ENCODE assay signal across 10 cellular contexts in genomic region chr9:114097613-114098020, GRCh38. TPM values are rescaled to one million over a fixed set of nuclear protein-coding genes. Genes with fewer than 3 reads are reported as not detected.
A peak's percentile ranks its signal among the peaks of the same experiment; 100 is the strongest.
DNase-seq lines count a peak whose midpoint lies in the region; ATAC-seq, FAIRE-seq and TF ChIP-seq lines count a peak whose summit lies in the region.
"Had no signal": no experiment of that assay in that cellular context is flagged by ENCODE, and none has a peak within 500 bp of the region (broad histone marks: within the 10 kb centered on the region; RNA-seq: fewer than 3 reads in every experiment).

No MANE protein-coding gene starts in this region.

- peaks cover 0 to 15% (median 0%) of the 10 kb centered on the region in 11 experiments; a peak in 2 of 22 replicates for H4K20me1 ChIP-seq in BLaER1 treated with 17β-estradiol and CSF1 and Interleukin-3, amounts not matched to agents 10 nM and 100 nM
- H4K20me1 ChIP-seq in IMR-90 (ENCODE audit: insufficient read depth, low read length) (no peaks in the 10 kb centered on the region), H1 (replicated peaks in 1 of 2; ENCODE audit: control insufficient read depth in 1 of 2, insufficient read depth in 2 of 2, low read length in 2 of 2) (no peaks in the 10 kb centered on the region), neural cell (ENCODE audit: insufficient read depth) (no peaks in the 10 kb centered on the region)

- H3K79me1 ChIP-seq in IMR-90 (ENCODE audit: low read depth in 1 of 2, low read length in 2 of 2), result no peaks in the 10 kb centered on the region
- no peaks in the 10 kb centered on the region for H3K79me1 ChIP-seq in H1 (ENCODE audit: low read depth, low read length)

- peak overlapping the region; percentile 40 to 73 (median 61); a peak in 18 of 22 replicates for H3K9ac ChIP-seq in BLaER1 treated with 17β-estradiol and CSF1 and Interleukin-3, amounts not matched to agents 10 nM and 100 nM
- H3K9ac ChIP-seq in IMR-90 (ENCODE audit: low read depth, low read length), result no peak overlapping the region
- no peak overlapping the region for H3K9ac ChIP-seq in H1 (replicated peaks in 1 of 4; ENCODE audit: extremely low read depth in 1 of 4, low read depth in 3 of 4, low read length in 3 of 4)
- peak overlapping the region; percentile 39 for H3K9ac ChIP-seq in neural cell (ENCODE audit: low read length)

- no peak for ATAC-seq in IMR-90 (ENCODE audit: low read depth)

- H3K18ac ChIP-seq in IMR-90 (ENCODE audit: low read depth, low read length) (no peak overlapping the region), H1 (ENCODE audit: extremely low read depth, low read length) (no peak overlapping the region)

- no peaks in the 10 kb centered on the region for H3K79me2 ChIP-seq in H1 (ENCODE audit: control insufficient read depth in 1 of 2, insufficient read depth in 2 of 2, low read length in 2 of 2)
- no peaks in the 10 kb centered on the region for H3K79me2 ChIP-seq in neural cell (replicated peaks; ENCODE audit: insufficient read depth, low read length)

- no peak for TF ChIP-seq POLR2A in IMR-90 (IDR thresholded peaks at IDR 0.05; ENCODE audit: low read depth, low read length)
- TF ChIP-seq POLR2A in H1 (IDR thresholded peaks at IDR 0.05; ENCODE audit: control extremely low read depth in 1 of 2, low read depth in 2 of 2, low read length in 2 of 2), result no peak
- TF ChIP-seq POLR2A in GM12892 (IDR thresholded peaks at IDR 0.05; ENCODE audit: low read depth, low read length), result no peak

- H3K27me3 ChIP-seq in BLaER1 treated with 17β-estradiol and CSF1 and Interleukin-3, amounts not matched to agents 10 nM and 100 nM, result peaks cover 0 to 23% (median 0%) of the 10 kb centered on the region in 11 experiments; a peak in 6 of 22 replicates
- H3K27me3 ChIP-seq in IMR-90 (ENCODE audit: control insufficient read depth, insufficient read depth, low read length) (peaks cover 67% of the 10 kb centered on the region), H1 (replicated peaks in 1 of 4; ENCODE audit: control insufficient read depth in 3 of 4, extremely low read depth in 1 of 4, insufficient read depth in 3 of 4, low read length in 3 of 4) (peaks cover 2 to 27% (median 19%) of the 10 kb centered on the region in 4 experiments), neural cell (ENCODE audit: insufficient read depth, low read depth, low read length) (peaks cover 27% of the 10 kb centered on the region)

- H4K8ac ChIP-seq in IMR-90 (ENCODE audit: low read depth in 2 of 2, low read length in 2 of 2) (no peak overlapping the region), H1 (ENCODE audit: extremely low read depth, insufficient read depth, low read length) (no peak overlapping the region)

- H4K5ac ChIP-seq in IMR-90 (ENCODE audit: low read depth, low read length) (no peak overlapping the region), H1 (ENCODE audit: insufficient read length, low read depth, low read length) (no peak overlapping the region)

- H2BK20ac ChIP-seq in IMR-90 (ENCODE audit: low read depth, low read length), result no peak overlapping the region
- no peak overlapping the region for H2BK20ac ChIP-seq in H1 (ENCODE audit: low read length)

- no peak overlapping the region for H4K91ac ChIP-seq in IMR-90 (ENCODE audit: insufficient read depth, low read depth, low read length)
- no peak overlapping the region for H4K91ac ChIP-seq in H1 (replicated peaks; ENCODE audit: insufficient read length, low read length)

- dilution Hi-C loops in IMR-90 (cut with HindIII; ENCODE audit: low sequenced_read_pairs, unreplicated experiment), result no loop called here

- H3K9me3 ChIP-seq in BLaER1 treated with 17β-estradiol and CSF1 and Interleukin-3, amounts not matched to agents 10 nM and 100 nM (replicated peaks in 1 of 11), result peaks cover 5 to 13% (median 8%) of the 10 kb centered on the region in 11 experiments; a peak in 17 of 22 replicates
- H3K9me3 ChIP-seq in IMR-90 (ENCODE audit: control insufficient read depth, insufficient read depth, low read length) (peaks cover 10% of the 10 kb centered on the region), H1 (ENCODE audit: insufficient read depth in 2 of 2, low read depth in 1 of 2, low read length in 1 of 2) (peaks cover 0 to 2% of the 10 kb centered on the region in 2 experiments; a peak in 1 of 4 replicates), neural cell (ENCODE audit: low read length) (peaks cover 5% of the 10 kb centered on the region)

- H3K9me2 ChIP-seq in neural cell (ENCODE audit: insufficient read depth, low read length), result no peaks in the 10 kb centered on the region

- H3K36me3 ChIP-seq in BLaER1 treated with 17β-estradiol and CSF1 and Interleukin-3, amounts not matched to agents 10 nM and 100 nM, result peaks cover 0 to 29% (median 0%) of the 10 kb centered on the region in 11 experiments; a peak in 7 of 22 replicates
- no peaks in the 10 kb centered on the region for H3K36me3 ChIP-seq in IMR-90 (ENCODE audit: control insufficient read depth, insufficient read depth, low read length)
- H3K36me3 ChIP-seq in H1 (ENCODE audit: control insufficient read depth in 2 of 4, insufficient read depth in 4 of 4, low read length in 3 of 4), result no peaks in the 10 kb centered on the region
- H3K36me3 ChIP-seq in neural cell (ENCODE audit: insufficient read depth, low read length), result no peaks in the 10 kb centered on the region

- H2BK5ac ChIP-seq in IMR-90 (ENCODE audit: low read depth, low read length, poor library complexity, severe bottlenecking) (no peak overlapping the region), H1 (ENCODE audit: low read depth, low read length) (no peak overlapping the region)

- CTCF ChIA-PET in IMR-90 (lab: Yijun Ruan, JAX), result interaction anchor here (1.1 to 2.2 kb wide), 2 partner anchors 10 to 15 kb away, joined by 3 to 6 read pairs; no protein-coding TSS in a partner anchor
- CTCF ChIA-PET in H1 (lab: Charles Lee; ENCODE audit: partially characterized antibody), result interaction anchor here (0.6 to 5.9 kb wide), 9 partner anchors 10 to 257 kb away, joined by 3 to 144 read pairs (median 3); partner anchors contain the start of gene AMBP

- H3K14ac ChIP-seq in IMR-90 (replicated peaks; ENCODE audit: low read depth, low read length), result no peak overlapping the region
- H3K14ac ChIP-seq in H1 (ENCODE audit: insufficient read length), result no peak overlapping the region

- TF ChIP-seq CTCF in IMR-90 (conservative IDR thresholded peaks at IDR 0.05; ENCODE audit: low read depth, low read length) (no peak), H1 (IDR thresholded peaks at IDR 0.05; ENCODE audit: control extremely low read depth in 1 of 3, insufficient read depth in 1 of 3, low read depth in 1 of 3, low read length in 3 of 3) (no peak), neural cell (IDR thresholded peaks at IDR 0.05; ENCODE audit: poor library complexity, severe bottlenecking) (no peak)

- H2AK9ac ChIP-seq in IMR-90 (replicated peaks; ENCODE audit: low read depth, low read length, poor library complexity), result no peak overlapping the region

- intact Hi-C loops in IMR-90 (cut with micrococcal nuclease), result no loop called here

- FAIRE-seq in H1 (lab: Jason Lieb, UNC) (no peak), GM12892 (lab: Jason Lieb, UNC) (no peak)
- FAIRE-seq: GM18507 had no signal

- TF ChIP-seq EP300 in H1 (IDR thresholded peaks at IDR 0.05; ENCODE audit: borderline replicate concordance in 1 of 2, low read depth in 2 of 2, low read length in 2 of 2) (no peak), neural cell (conservative IDR thresholded peaks at IDR 0.05; ENCODE audit: poor library complexity, severe bottlenecking) (no peak)

- no peak overlapping the region for H3K56ac ChIP-seq in IMR-90 (ENCODE audit: extremely low read depth, insufficient read depth, low read length)
- no peak overlapping the region for H3K56ac ChIP-seq in H1 (replicated peaks; ENCODE audit: insufficient read length, low read depth, low read length)

- no peak overlapping the region for H3K4ac ChIP-seq in IMR-90 (ENCODE audit: low read depth, low read length)
- no peak overlapping the region for H3K4ac ChIP-seq in H1 (replicated peaks; ENCODE audit: insufficient read length, low read depth, low read length)

- peak overlapping the region in 3 of 11 experiments; percentile 13 to 52 (median 24); a peak in 2 of 22 replicates for H3K27ac ChIP-seq in BLaER1 treated with 17β-estradiol and CSF1 and Interleukin-3, amounts not matched to agents 10 nM and 100 nM
- H3K27ac ChIP-seq in IMR-90 (ENCODE audit: insufficient read depth, low read length) (no peak overlapping the region), H1 (ENCODE audit: low read depth, low read length) (no peak overlapping the region), neural cell (ENCODE audit: low read length) (no peak overlapping the region)

- H3F3A ChIP-seq in neural cell (ENCODE audit: insufficient read depth, low read length, poor library complexity, severe bottlenecking), result no peaks in the 10 kb centered on the region

- POLR2A ChIA-PET in IMR-90 (lab: Charles Lee; ENCODE audit: unreplicated experiment) (no interaction called here), H1 (lab: Charles Lee; ENCODE audit: partially characterized antibody) (interaction anchor here (0.9 to 1.2 kb wide), 2 partner anchors 58 to 95 kb away, joined by 3 read pairs; partner anchors contain the start of gene COL27A1)

- WGBS in IMR-90 (ENCODE audit: extremely low coverage in 2 of 2, insufficient read length in 1 of 2), 2 experiments, result 54% methylated on average over 5 of the region's 18 CpGs; no CpG with 5 or more reads in 1 of the 2 experiments
- WGBS in H1 (ENCODE audit: extremely low coverage in 1 of 2, insufficient coverage in 1 of 2, insufficient read length in 1 of 2, insufficient replicate concordance in 2 of 2, low coverage in 1 of 2, low lambda C conversion rate in 2 of 2, missing lambda C conversion rate in 1 of 2), 2 experiments, result 71% methylated on average over 12 of the region's 18 CpGs; no CpG with 5 or more reads in 1 of the 2 experiments

- H3K9me1 ChIP-seq in IMR-90 (ENCODE audit: insufficient read depth, low read length), result no peaks in the 10 kb centered on the region

- peak overlapping the region; percentile 57 to 75 (median 68) for H3K4me3 ChIP-seq in BLaER1 treated with 17β-estradiol and CSF1 and Interleukin-3, amounts not matched to agents 10 nM and 100 nM
- no peak overlapping the region; the same call in 1 of the 2 replicates for H3K4me3 ChIP-seq in IMR-90 (ENCODE audit: insufficient read depth, low read depth, low read length)
- H3K4me3 ChIP-seq in H1 (ENCODE audit: extremely low read depth in 1 of 4, insufficient read depth in 2 of 4, low read depth in 3 of 4, low read length in 4 of 4), result peak overlapping the region; percentile 50 to 84 (median 62); a peak in 6 of 8 replicates
- H3K4me3 ChIP-seq in neural cell (ENCODE audit: low read length), result peak overlapping the region; percentile 70

- H3K4me2 ChIP-seq in BLaER1 treated with 17β-estradiol and CSF1 and Interleukin-3, amounts not matched to agents 10 nM and 100 nM, result peak overlapping the region; percentile 86 to 95 (median 91)
- no peak overlapping the region for H3K4me2 ChIP-seq in IMR-90 (ENCODE audit: low read depth, low read length)
- H3K4me2 ChIP-seq in H1 (ENCODE audit: insufficient read depth in 1 of 2, low read depth in 2 of 2, low read length in 2 of 2), result peak overlapping the region; percentile 74 to 75
- no peak overlapping the region for H3K4me2 ChIP-seq in neural cell (ENCODE audit: low read length)

- no peak for TF ChIP-seq RAD21 in IMR-90 (IDR thresholded peaks at IDR 0.05; ENCODE audit: low read length)
- TF ChIP-seq RAD21 in H1 (IDR thresholded peaks at IDR 0.05 in 1 of 2, conservative IDR thresholded peaks at IDR 0.05 in 1 of 2; ENCODE audit: low read depth in 2 of 2, low read length in 2 of 2), result no peak
- no peak for TF ChIP-seq RAD21 in neural cell (conservative IDR thresholded peaks at IDR 0.05)

- no TSS peak for BruUV-seq in IMR-90 (replicated peaks; lab: Mats Ljungman, UMichigan)

- DNase-seq in IMR-90 (no peak), H1 (ENCODE audit: low read depth in 1 of 2, low spot score in 2 of 2) (no peak), SIG-M5 treated with dmso at 0.1 percent for 504 hours (lab: John Stamatoyannopoulos, UW; ENCODE audit: unreplicated experiment) (no peak), hippocampal formation (lab: John Stamatoyannopoulos, UW) (no peak), GM12892 (ENCODE audit: insufficient read length) (no peak), dedifferentiated amniotic fluid mesenchymal stem cell (ENCODE audit: extremely low spot score) (no peak)
- DNase-seq: NCI-H1436 had no signal

- H2AK5ac ChIP-seq in IMR-90 (ENCODE audit: low read depth, low read length), result no peak overlapping the region
- no peak overlapping the region for H2AK5ac ChIP-seq in H1 (ENCODE audit: low read depth, low read length)

- peaks cover 5% of the 10 kb centered on the region; the same call in 1 of the 2 replicates for H3K23me2 ChIP-seq in H1 (ENCODE audit: low read depth, low read length)

- H3K23ac ChIP-seq in IMR-90 (ENCODE audit: low read depth, low read length) (no peak overlapping the region; the same call in 1 of the 2 replicates), H1 (ENCODE audit: insufficient read length) (no peak overlapping the region)

- in situ Hi-C loops in IMR-90 (cut with MboI; ENCODE audit: low sequenced_read_pairs), result no loop called here

- H2BK15ac ChIP-seq in IMR-90 (ENCODE audit: low read depth, low read length), result no peak overlapping the region
- no peak overlapping the region for H2BK15ac ChIP-seq in H1 (ENCODE audit: low read length)

- peak overlapping the region; percentile 73 for H2AFZ ChIP-seq in IMR-90 (replicated peaks; ENCODE audit: low read length, poor library complexity)
- no peak overlapping the region for H2AFZ ChIP-seq in H1 (ENCODE audit: low read length)
- no peak overlapping the region for H2AFZ ChIP-seq in neural cell (ENCODE audit: low read depth, low read length)

- peaks cover 11 to 76% (median 71%) of the 10 kb centered on the region in 10 experiments for H3K4me1 ChIP-seq in BLaER1 treated with 17β-estradiol and CSF1 and Interleukin-3, amounts not matched to agents 10 nM and 100 nM
- no peaks in the 10 kb centered on the region for H3K4me1 ChIP-seq in IMR-90 (ENCODE audit: control insufficient read depth, insufficient read depth, low read length)
- peaks cover 0 to 16% (median 10%) of the 10 kb centered on the region in 4 experiments; a peak in 6 of 7 replicates for H3K4me1 ChIP-seq in H1 (replicated peaks in 1 of 4; ENCODE audit: control insufficient read depth in 3 of 4, insufficient read depth in 4 of 4, low read length in 3 of 4)

- no peak overlapping the region for H2BK12ac ChIP-seq in H1 (ENCODE audit: low read depth, low read length)

- H2BK120ac ChIP-seq in IMR-90 (ENCODE audit: low read depth, low read length), result no peak overlapping the region
- no peak overlapping the region for H2BK120ac ChIP-seq in H1 (replicated peaks; ENCODE audit: low read depth, low read length)

RNA-seq across cellular contexts. Expression of gene KIF12, which starts 1.5 kb away (rescaled TPM):
- total RNA-seq in IMR-90 (2012; rRNA removed), result not detected in 2 replicates
- polyA plus RNA-seq in IMR-90 (2012; rRNA removed), result 0.11 TPM in 1 of 2 replicates, not detected in the other
- 0.04 TPM in 1 of 2 replicates, not detected in the other for polyA plus RNA-seq in IMR-90 (2012; cell fraction: cytosol; rRNA removed)
- polyA plus RNA-seq in IMR-90 (2012; cell fraction: nucleus; rRNA removed; ENCODE audit: low replicate concordance), result 0.21 and 0.58 TPM in 2 replicates
- total RNA-seq in H1 (2021; fragmentation: NEBNext Ultra II Directional; extraction: Animal tissue kit (Norgen Biotek cat#: 25700)), result 3.4 and 3.9 TPM in 2 replicates
- 2.9 and 5.2 TPM in 2 replicates for polyA plus RNA-seq in H1 (2011; rRNA removed)
- 3.7 TPM for polyA plus RNA-seq in H1 (2011; cell fraction: cytosol; rRNA removed)
- polyA plus RNA-seq in H1 (2011; cell fraction: nucleus; rRNA removed), result 33.3 TPM
- polyA plus RNA-seq in H1 (2012, experiment 1 of 2), result 2.9 to 3.5 TPM (median 3.4 TPM) in 4 replicates
- 2.0 TPM for polyA plus RNA-seq in H1 (2012, experiment 2 of 2)
- polyA plus RNA-seq in H1 (2013, experiment 1 of 2), result 2.1 TPM
- polyA plus RNA-seq in H1 (2013, experiment 2 of 2), result 1.1 TPM
- 3.6 and 4.0 TPM in 2 replicates for polyA minus RNA-seq in H1 (2011; rRNA and poly(A)+ RNA removed)
- 1.9 TPM for polyA minus RNA-seq in H1 (2011; cell fraction: cytosol; rRNA and poly(A)+ RNA removed)
- 3.6 TPM for polyA minus RNA-seq in H1 (2011; cell fraction: nucleus; rRNA and poly(A)+ RNA removed)
- 0.14 TPM in 1 of 2 replicates, not detected in the other for polyA plus RNA-seq in neural cell
- polyA minus RNA-seq in neural cell, result not detected in 2 replicates
- not detected for polyA plus RNA-seq in GM12892 (2012; ENCODE audit: missing spikeins)

RNA-seq across cellular contexts. Expression of gene AMBP, which starts 19.5 kb away (rescaled TPM):
- total RNA-seq in IMR-90 (2012; rRNA removed), result not detected in 2 replicates
- not detected in 2 replicates for polyA plus RNA-seq in IMR-90 (2012; rRNA removed)
- 0.10 and 0.13 TPM in 2 replicates for polyA plus RNA-seq in IMR-90 (2012; cell fraction: cytosol; rRNA removed)
- not detected in 2 replicates for polyA plus RNA-seq in IMR-90 (2012; cell fraction: nucleus; rRNA removed; ENCODE audit: low replicate concordance)
- 3.0 and 3.1 TPM in 2 replicates for total RNA-seq in H1 (2021; fragmentation: NEBNext Ultra II Directional; extraction: Animal tissue kit (Norgen Biotek cat#: 25700))
- 4.0 and 4.9 TPM in 2 replicates for polyA plus RNA-seq in H1 (2011; rRNA removed)
- 6.0 TPM for polyA plus RNA-seq in H1 (2011; cell fraction: cytosol; rRNA removed)
- polyA plus RNA-seq in H1 (2011; cell fraction: nucleus; rRNA removed), result 6.0 TPM
- 3.3 to 5.6 TPM (median 4.6 TPM) in 4 replicates for polyA plus RNA-seq in H1 (2012, experiment 1 of 2)
- polyA plus RNA-seq in H1 (2012, experiment 2 of 2), result 5.3 TPM
- polyA plus RNA-seq in H1 (2013, experiment 1 of 2), result 6.0 TPM
- 6.6 TPM for polyA plus RNA-seq in H1 (2013, experiment 2 of 2)
- polyA minus RNA-seq in H1 (2011; rRNA and poly(A)+ RNA removed), result 1.9 and 3.4 TPM in 2 replicates
- polyA minus RNA-seq in H1 (2011; cell fraction: cytosol; rRNA and poly(A)+ RNA removed), result 2.7 TPM
- polyA minus RNA-seq in H1 (2011; cell fraction: nucleus; rRNA and poly(A)+ RNA removed), result 2.3 TPM
- polyA plus RNA-seq in neural cell, result not detected in 2 replicates
- polyA minus RNA-seq in neural cell, result not detected in 2 replicates
- polyA plus RNA-seq in GM12892 (2012; ENCODE audit: missing spikeins), result not detected

RNA-seq across cellular contexts. Expression of gene COL27A1, which starts 57.7 kb away (rescaled TPM):
- total RNA-seq in IMR-90 (2012; rRNA removed), result 2.2 and 3.2 TPM in 2 replicates
- polyA plus RNA-seq in IMR-90 (2012; rRNA removed) (18.3 and 23.2 TPM in 2 replicates), H1 (2011; rRNA removed) (15.1 and 26.0 TPM in 2 replicates), neural cell (0.04 and 0.25 TPM in 2 replicates)
- polyA plus RNA-seq in IMR-90 (2012; cell fraction: cytosol; rRNA removed), result 6.8 and 9.7 TPM in 2 replicates
- polyA plus RNA-seq in IMR-90 (2012; cell fraction: nucleus; rRNA removed; ENCODE audit: low replicate concordance), result 118 and 194 TPM in 2 replicates
- total RNA-seq in H1 (2021; fragmentation: NEBNext Ultra II Directional; extraction: Animal tissue kit (Norgen Biotek cat#: 25700)), result 22.5 and 22.8 TPM in 2 replicates
- 17.3 TPM for polyA plus RNA-seq in H1 (2011; cell fraction: cytosol; rRNA removed)
- polyA plus RNA-seq in H1 (2011; cell fraction: nucleus; rRNA removed), result 250 TPM
- 15.6 to 20.3 TPM (median 17.3 TPM) in 4 replicates for polyA plus RNA-seq in H1 (2012, experiment 1 of 2)
- polyA plus RNA-seq in H1 (2012, experiment 2 of 2), result 4.8 TPM
- polyA plus RNA-seq in H1 (2013, experiment 1 of 2), result 17.7 TPM
- 15.1 TPM for polyA plus RNA-seq in H1 (2013, experiment 2 of 2)
- polyA minus RNA-seq in H1 (2011; rRNA and poly(A)+ RNA removed), result 12.9 and 15.0 TPM in 2 replicates
- polyA minus RNA-seq in H1 (2011; cell fraction: cytosol; rRNA and poly(A)+ RNA removed), result 7.2 TPM
- 55.6 TPM for polyA minus RNA-seq in H1 (2011; cell fraction: nucleus; rRNA and poly(A)+ RNA removed)
- polyA minus RNA-seq in neural cell, result 0.12 and 0.24 TPM in 2 replicates
- not detected for polyA plus RNA-seq in GM12892 (2012; ENCODE audit: missing spikeins)

Comparison
In these comparisons a context has a peak if more than half of its experiments do, and no peak if none do; other contexts are left out.
1. H3K4me2 ChIP-seq: peak in BLaER1 treated with 17β-estradiol and CSF1 and Interleukin-3, amounts not matched to agents 10 nM and 100 nM (11 of 11) and H1 (2 of 2); none in IMR-90 (single experiment) and neural cell (single experiment).
2. H3K9ac ChIP-seq: peak in BLaER1 treated with 17β-estradiol and CSF1 and Interleukin-3, amounts not matched to agents 10 nM and 100 nM (11 of 11) and neural cell (single experiment); none in IMR-90 (single experiment) and H1 (0 of 4).